15 cellular contexts compared by ENCODE assay signal in genomic region chr22:38034884-38035529, GRCh38. TPM values are rescaled to one million over a fixed set of nuclear protein-coding genes. Genes with fewer than 3 reads are reported as not detected.
DNase-seq lines count a peak whose midpoint lies in the region; ATAC-seq and TF ChIP-seq lines count a peak whose summit lies in the region.
"Had no signal": no experiment of that assay in that cellular context is flagged by ENCODE, and none has a peak within 500 bp of the region (broad histone marks: within the 10 kb centered on the region; RNA-seq: fewer than 3 reads in every experiment).

No MANE protein-coding gene starts in this region.

- H3K36me3 Mint-ChIP-seq in GM23338 (ENCODE audit: low read depth) (no peaks in the 10 kb centered on the region; the same call in 2 of the 3 replicates), WTC11 (no peaks in the 10 kb centered on the region)

- no peaks in the 10 kb centered on the region for H3K9me3 ChIP-seq in spleen
- H3K9me3 ChIP-seq: BE2C had no signal

- H3K4me3 ChIP-seq in GM23338: no peak overlapping the region
- no peak overlapping the region for H3K4me3 ChIP-seq in spleen

- H3K9me3 Mint-ChIP-seq in GM23338: no peaks in the 10 kb centered on the region
- no peaks in the 10 kb centered on the region for H3K9me3 Mint-ChIP-seq in WTC11
- H3K9me3 Mint-ChIP-seq: activated CD4-positive, alpha-beta memory T cell treated with anti-CD3 and anti-CD28 coated beads, Interleukin-2, amount 10 ng/mL, durations not matched to agents 7 days and 5 days; nephron progenitor cell had no signal

- H3K9me2 ChIP-seq in GM23338 (ENCODE audit: insufficient read depth): no peaks in the 10 kb centered on the region

- no peaks in the 10 kb centered on the region for H3K79me2 ChIP-seq in GM23338 (replicated peaks; ENCODE audit: insufficient read depth)

- POLR2A ChIA-PET in WTC11 (lab: Charles Lee): interaction anchor here (0.9 to 1.8 kb wide), 6 partner anchors 10 to 129 kb away, joined by 3 to 6 read pairs (median 4); partner anchors contain the start of gene MICALL1

- H3K27me3 Mint-ChIP-seq in GM23338 (ENCODE audit: insufficient read depth, low read depth, poor library complexity) (peaks cover 26% of the 10 kb centered on the region), WTC11 (ENCODE audit: low read depth) (no peaks in the 10 kb centered on the region; the same call in 1 of the 2 replicates)
- H3K27me3 Mint-ChIP-seq: activated CD4-positive, alpha-beta memory T cell treated with anti-CD3 and anti-CD28 coated beads, Interleukin-2, amount 10 ng/mL, durations not matched to agents 7 days and 5 days had no signal

- H3K36me3 ChIP-seq in GM23338 (ENCODE audit: insufficient read depth) (no peaks in the 10 kb centered on the region), spleen (no peaks in the 10 kb centered on the region)
- H3K36me3 ChIP-seq: BE2C had no signal

- DNase-seq in GM23338 (ENCODE audit: low spot score) (no peak), WTC11 (ENCODE audit: low spot score) (no peak), inferior parietal cortex (ENCODE audit: extremely low spot score) (peak; percentile 11), spleen (no peak), NCI-H345 (lab: John Stamatoyannopoulos, UW) (no peak), hippocampal formation (lab: John Stamatoyannopoulos, UW) (no peak), NCI-H146 (lab: John Stamatoyannopoulos, UW) (no peak)
- DNase-seq: activated CD4-positive, alpha-beta memory T cell treated with anti-CD3 and anti-CD28 coated beads, Interleukin-2, amount 10 ng/mL, durations not matched to agents 7 days and 5 days; activated gamma-delta T cell treated with Interleukin-2 at 50 U/mL for 16 hours; NCI-H2029; nephron progenitor cell; T-helper 2 cell had no signal

- CTCF ChIA-PET in WTC11 (lab: Charles Lee): interaction anchor here (0.6 to 2.4 kb wide), 18 partner anchors 8 to 378 kb away, joined by 3 to 58 read pairs (median 4); partner anchors contain the start of gene SOX10

- H3K4me2 ChIP-seq in GM23338: peak overlapping the region; percentile 68; the same call in 1 of the 2 replicates

- intact Hi-C loops in spleen (cut with DNase I; ENCODE audit: low total_unique reads): no loop called here

- H3K27ac ChIP-seq in GM23338 (ENCODE audit: low read depth): no peak overlapping the region
- peak overlapping the region in 5 of 8 donors; percentile 55 to 72 (median 65) for H3K27ac ChIP-seq in spleen

- H3K4me3 Mint-ChIP-seq in GM23338 (no peak overlapping the region; the same call in 2 of the 3 replicates), WTC11 (no peak overlapping the region)
- H3K4me3 Mint-ChIP-seq: activated CD4-positive, alpha-beta memory T cell treated with anti-CD3 and anti-CD28 coated beads, Interleukin-2, amount 10 ng/mL, durations not matched to agents 7 days and 5 days; nephron progenitor cell had no signal

- 0 out of 2 replicates have a peak, but pooled peaks cover 3% of the 10 kb centered on the region for H3F3A ChIP-seq in GM23338 (replicated peaks; ENCODE audit: low read depth)

- H3K27me3 ChIP-seq in GM23338 (ENCODE audit: insufficient read depth): no peaks in the 10 kb centered on the region
- H3K27me3 ChIP-seq in spleen (replicated peaks in 1 of 7): peaks cover 0 to 7% (median 0%) of the 10 kb centered on the region in 7 donors
- H3K27me3 ChIP-seq: BE2C had no signal

- ATAC-seq in GM23338 (peak; percentile 14; the same call in 2 of the 3 replicates), WTC11 (peak; percentile 4; the same call in 1 of the 2 replicates), GM19351 (IDR thresholded peaks at IDR 0.05; ENCODE audit: unreplicated experiment) (no peak)

- H3K4me1 Mint-ChIP-seq in GM23338: peaks cover 28% of the 10 kb centered on the region
- H3K4me1 Mint-ChIP-seq in WTC11: peaks cover 31% of the 10 kb centered on the region
- H3K4me1 Mint-ChIP-seq: activated CD4-positive, alpha-beta memory T cell treated with anti-CD3 and anti-CD28 coated beads, Interleukin-2, amount 10 ng/mL, durations not matched to agents 7 days and 5 days had no signal

- WGBS in spleen, 5 donors: 77 to 91% (median 86%) methylated on average over 10 to 11 of the region's 11 CpGs

- H3K4me1 ChIP-seq in GM23338 (ENCODE audit: insufficient read depth) (peaks cover 17% of the 10 kb centered on the region; the same call in 1 of the 2 replicates), spleen (peaks cover 0 to 27% (median 11%) of the 10 kb centered on the region in 6 donors)
- H3K4me1 ChIP-seq: BE2C had no signal

- no peak for TF ChIP-seq POLR2A in spleen (IDR thresholded peaks at IDR 0.05)

- TF ChIP-seq CTCF in GM23338 (conservative IDR thresholded peaks at IDR 0.05; ENCODE audit: low read depth in 2 of 2) (no peak), WTC11 (IDR thresholded peaks at IDR 0.05) (no peak), spleen (IDR thresholded peaks at IDR 0.05 in 8 of 11, conservative IDR thresholded peaks at IDR 0.05 in 3 of 11) (no peak)

- H4K20me1 ChIP-seq in GM23338 (replicated peaks; ENCODE audit: insufficient read depth): no peaks in the 10 kb centered on the region

- H2AFZ ChIP-seq in GM23338: 0 out of 2 replicates have a peak overlapping the region, but pooled peaks have one; percentile 43

- H3K27ac Mint-ChIP-seq in GM23338 (peak overlapping the region; percentile 24; the same call in 1 of the 2 replicates), WTC11 (peak overlapping the region; percentile 72)
- H3K27ac Mint-ChIP-seq: activated CD4-positive, alpha-beta memory T cell treated with anti-CD3 and anti-CD28 coated beads, Interleukin-2, amount 10 ng/mL, durations not matched to agents 7 days and 5 days had no signal

TF ChIP-seq in GM23338, 12 proteins besides CTCF, POLR2A, EP300 and RAD21 (continues in another document):
- no peak for TF ChIP-seq ZNF114 (CRISPR knock-in tag; IDR thresholded peaks at IDR 0.05)
- TF ChIP-seq STAT1 (IDR thresholded peaks at IDR 0.05; ENCODE audit: unreplicated experiment): no peak
- TF ChIP-seq CREB1 (CRISPR knock-in tag; IDR thresholded peaks at IDR 0.05; ENCODE audit: low read depth): no peak
- no peak for TF ChIP-seq POLR2AphosphoS5 (IDR thresholded peaks at IDR 0.05; ENCODE audit: low read depth)
- TF ChIP-seq EZH2phosphoT487 (IDR thresholded peaks at IDR 0.05; ENCODE audit: unreplicated experiment): no peak
- TF ChIP-seq, protein P1, sequence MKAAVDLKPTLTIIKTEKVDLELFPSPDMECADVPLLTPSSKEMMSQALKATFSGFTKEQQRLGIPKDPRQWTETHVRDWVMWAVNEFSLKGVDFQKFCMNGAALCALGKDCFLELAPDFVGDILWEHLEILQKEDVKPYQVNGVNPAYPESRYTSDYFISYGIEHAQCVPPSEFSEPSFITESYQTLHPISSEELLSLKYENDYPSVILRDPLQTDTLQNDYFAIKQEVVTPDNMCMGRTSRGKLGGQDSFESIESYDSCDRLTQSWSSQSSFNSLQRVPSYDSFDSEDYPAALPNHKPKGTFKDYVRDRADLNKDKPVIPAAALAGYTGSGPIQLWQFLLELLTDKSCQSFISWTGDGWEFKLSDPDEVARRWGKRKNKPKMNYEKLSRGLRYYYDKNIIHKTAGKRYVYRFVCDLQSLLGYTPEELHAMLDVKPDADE (IDR thresholded peaks at IDR 0.05): no peak
- no peak for TF ChIP-seq JUNB (IDR thresholded peaks at IDR 0.05; ENCODE audit: unreplicated experiment)
- no peak for TF ChIP-seq EZH2 (IDR thresholded peaks at IDR 0.05; ENCODE audit: low read depth, unreplicated experiment)

TF ChIP-seq in WTC11, 78 proteins besides CTCF, POLR2A, EP300 and RAD21 (continues in another document):
- TF ChIP-seq ZNF121 (CRISPR knock-in tag; IDR thresholded peaks at IDR 0.05): peak; percentile 50; the same call in 1 of the 2 replicates
- TF ChIP-seq, protein P2, sequence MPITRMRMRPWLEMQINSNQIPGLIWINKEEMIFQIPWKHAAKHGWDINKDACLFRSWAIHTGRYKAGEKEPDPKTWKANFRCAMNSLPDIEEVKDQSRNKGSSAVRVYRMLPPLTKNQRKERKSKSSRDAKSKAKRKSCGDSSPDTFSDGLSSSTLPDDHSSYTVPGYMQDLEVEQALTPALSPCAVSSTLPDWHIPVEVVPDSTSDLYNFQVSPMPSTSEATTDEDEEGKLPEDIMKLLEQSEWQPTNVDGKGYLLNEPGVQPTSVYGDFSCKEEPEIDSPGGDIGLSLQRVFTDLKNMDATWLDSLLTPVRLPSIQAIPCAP (CRISPR knock-in tag; IDR thresholded peaks at IDR 0.05): no peak
- TF ChIP-seq ZNF317 (CRISPR knock-in tag; IDR thresholded peaks at IDR 0.05; ENCODE audit: borderline replicate concordance, low read depth): no peak
- no peak for TF ChIP-seq CBFB (CRISPR knock-in tag; IDR thresholded peaks at IDR 0.05; ENCODE audit: low read depth)

RNA-seq across cellular contexts. Expression of gene PICK1, which starts 22.2 kb away (rescaled TPM):
- 28.3 and 36.2 TPM in 2 replicates for total RNA-seq in GM23338 (2014; rRNA removed; shearing (Covaris generic))
- 14.0 and 15.9 TPM in 2 replicates for polyA plus RNA-seq in GM23338 (2016; fragmentation: Nextera tagmentation; extraction: Ambion mirVana)
- 28.1 to 33.4 TPM (median 28.2 TPM) in 3 replicates for total RNA-seq in WTC11 (2021)
- 10 to 100 TPM; 14.9 to 34.2 (median 31.9) TPM for total RNA-seq in spleen
- polyA plus RNA-seq in spleen: 10 to 100 TPM; 16.4 to 29.3 (median 20.3) TPM

RNA-seq across cellular contexts. Expression of gene SLC16A8, which starts 49.0 kb away (rescaled TPM):
- total RNA-seq in GM23338 (2014; rRNA removed; shearing (Covaris generic)): 0.66 and 1.0 TPM in 2 replicates
- polyA plus RNA-seq in GM23338 (2016; fragmentation: Nextera tagmentation; extraction: Ambion mirVana) (0.52 and 0.56 TPM in 2 replicates), spleen (1 to 10 TPM in 1 of 3 donors, under 1 TPM in 2; 0.22 to 1.2 (median 0.97) TPM)
- total RNA-seq in WTC11 (2021) (0.53 to 0.98 TPM (median 0.57 TPM) in 3 replicates), spleen (under 1 TPM in 3 of 7 donors, not detected in 4; 0.30 to 0.77 (median 0.60) TPM)
- total RNA-seq: activated CD4-positive, alpha-beta memory T cell treated with anti-CD3 and anti-CD28 coated beads, Interleukin-2, amount 10 ng/mL, durations not matched to agents 7 days and 5 days; fibroblast of villous mesenchyme had no signal

RNA-seq across cellular contexts. Expression of gene SOX10, which starts 50.7 kb away (rescaled TPM):
- 2.1 and 2.3 TPM in 2 replicates for total RNA-seq in GM23338 (2014; rRNA removed; shearing (Covaris generic))
- polyA plus RNA-seq in GM23338 (2016; fragmentation: Nextera tagmentation; extraction: Ambion mirVana): 1.1 and 1.3 TPM in 2 replicates
- 2.7 to 3.6 TPM (median 3.0 TPM) in 3 replicates for total RNA-seq in WTC11 (2021)
- under 1 TPM in 3 of 7 donors, not detected in 4; 0.13 to 0.25 (median 0.23) TPM for total RNA-seq in spleen
- 1 to 10 TPM in 1 of 3 donors, under 1 TPM in 2; 0.09 to 1.8 (median 0.20) TPM for polyA plus RNA-seq in spleen
- total RNA-seq: activated CD4-positive, alpha-beta memory T cell treated with anti-CD3 and anti-CD28 coated beads, Interleukin-2, amount 10 ng/mL, durations not matched to agents 7 days and 5 days; fibroblast of villous mesenchyme had no signal
